1 cellular context compared by ENCODE assay signal in the genomic region with DNA sequence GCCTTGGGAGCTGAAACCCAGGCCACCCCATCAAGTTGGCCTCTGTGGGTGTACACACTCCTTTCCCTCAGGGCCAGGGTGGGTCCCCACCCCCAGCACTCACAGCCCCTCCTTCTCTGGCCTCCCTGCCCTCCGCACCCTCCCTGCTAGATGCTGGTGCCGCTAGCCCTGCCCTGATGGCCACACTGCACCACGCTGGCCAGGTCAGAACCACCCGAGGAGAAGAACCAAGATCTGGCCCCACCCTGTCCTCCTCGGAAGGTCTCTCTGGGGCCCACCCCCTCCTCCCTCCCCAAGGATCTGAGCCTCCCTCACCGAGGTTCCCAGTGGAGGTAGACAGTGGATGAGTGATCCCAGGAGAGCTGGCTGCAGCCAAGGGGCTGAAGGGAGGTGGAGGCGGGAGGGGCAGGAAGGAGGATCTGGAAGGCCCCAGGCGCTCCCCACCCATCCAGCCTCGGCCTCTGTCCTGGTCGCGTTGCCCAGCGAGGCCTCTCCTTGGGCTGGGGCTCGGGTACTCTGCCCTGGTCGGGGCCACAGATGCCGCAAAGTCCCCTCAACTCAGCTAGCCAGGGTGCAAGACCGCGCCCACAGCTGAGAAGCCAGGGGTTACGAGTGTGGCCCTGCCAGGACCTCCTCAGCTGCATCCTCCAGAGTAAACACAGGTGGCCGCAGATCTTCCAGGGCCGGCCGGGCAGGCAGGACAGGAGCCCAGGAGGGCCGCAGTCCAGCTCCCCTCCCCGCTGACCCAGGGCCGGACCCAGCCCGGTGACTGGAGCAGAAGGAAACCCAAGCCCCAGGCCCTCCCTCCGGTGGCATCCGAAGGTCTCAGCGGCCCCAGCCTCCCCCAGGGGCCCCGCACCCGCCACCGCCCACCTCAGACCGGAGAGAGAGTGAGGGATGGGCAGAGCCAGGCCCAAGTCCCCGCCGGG.
TF ChIP-seq lines count a peak whose summit lies in the region.

No MANE protein-coding gene starts in this region.

TF ChIP-seq in HepG2, 621 proteins besides CTCF, POLR2A, EP300 and RAD21 (continued from another document and continues in another):
- TF ChIP-seq, protein P1, sequence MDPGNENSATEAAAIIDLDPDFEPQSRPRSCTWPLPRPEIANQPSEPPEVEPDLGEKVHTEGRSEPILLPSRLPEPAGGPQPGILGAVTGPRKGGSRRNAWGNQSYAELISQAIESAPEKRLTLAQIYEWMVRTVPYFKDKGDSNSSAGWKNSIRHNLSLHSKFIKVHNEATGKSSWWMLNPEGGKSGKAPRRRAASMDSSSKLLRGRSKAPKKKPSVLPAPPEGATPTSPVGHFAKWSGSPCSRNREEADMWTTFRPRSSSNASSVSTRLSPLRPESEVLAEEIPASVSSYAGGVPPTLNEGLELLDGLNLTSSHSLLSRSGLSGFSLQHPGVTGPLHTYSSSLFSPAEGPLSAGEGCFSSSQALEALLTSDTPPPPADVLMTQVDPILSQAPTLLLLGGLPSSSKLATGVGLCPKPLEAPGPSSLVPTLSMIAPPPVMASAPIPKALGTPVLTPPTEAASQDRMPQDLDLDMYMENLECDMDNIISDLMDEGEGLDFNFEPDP (CRISPR knock-in tag; conservative IDR thresholded peaks at IDR 0.05): no peak
- no peak for TF ChIP-seq ZFP36 (IDR thresholded peaks at IDR 0.05; ENCODE audit: borderline replicate concordance, low read depth, low read length, partially characterized antibody)
- no peak for TF ChIP-seq CENPT (CRISPR knock-in tag; IDR thresholded peaks at IDR 0.05; ENCODE audit: low read depth)
- TF ChIP-seq, protein P2, sequence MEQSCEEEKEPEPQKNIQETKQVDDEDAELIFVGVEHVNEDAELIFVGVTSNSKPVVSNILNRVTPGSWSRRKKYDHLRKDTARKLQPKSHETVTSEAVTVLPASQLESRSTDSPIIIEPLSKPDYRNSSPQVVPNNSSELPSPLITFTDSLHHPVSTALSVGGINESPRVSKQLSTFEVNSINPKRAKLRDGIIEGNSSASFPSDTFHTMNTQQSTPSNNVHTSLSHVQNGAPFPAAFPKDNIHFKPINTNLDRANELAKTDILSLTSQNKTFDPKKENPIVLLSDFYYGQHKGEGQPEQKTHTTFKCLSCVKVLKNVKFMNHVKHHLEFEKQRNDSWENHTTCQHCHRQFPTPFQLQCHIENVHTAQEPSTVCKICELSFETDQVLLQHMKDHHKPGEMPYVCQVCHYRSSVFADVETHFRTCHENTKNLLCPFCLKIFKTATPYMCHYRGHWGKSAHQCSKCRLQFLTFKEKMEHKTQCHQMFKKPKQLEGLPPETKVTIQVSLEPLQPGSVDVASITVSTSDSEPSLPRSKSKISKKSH (CRISPR knock-in tag; IDR thresholded peaks at IDR 0.05; ENCODE audit: borderline replicate concordance): no peak
- no peak for TF ChIP-seq HOMEZ (CRISPR knock-in tag; IDR thresholded peaks at IDR 0.05; ENCODE audit: low read depth)
- no peak for TF ChIP-seq NCOA2 (CRISPR knock-in tag; IDR thresholded peaks at IDR 0.05)
- TF ChIP-seq ZNF318 (CRISPR knock-in tag; IDR thresholded peaks at IDR 0.05): no peak
- no peak for TF ChIP-seq ZSCAN31 (CRISPR knock-in tag; IDR thresholded peaks at IDR 0.05; ENCODE audit: low read depth)
- no peak for TF ChIP-seq TFDP2 (CRISPR knock-in tag; IDR thresholded peaks at IDR 0.05)
- TF ChIP-seq HNF1B (CRISPR knock-in tag; IDR thresholded peaks at IDR 0.05): no peak
- no peak for TF ChIP-seq ZSCAN30 (CRISPR knock-in tag; IDR thresholded peaks at IDR 0.05)
- TF ChIP-seq TFAP4 (IDR thresholded peaks at IDR 0.05; ENCODE audit: borderline replicate concordance, low read depth): peak; percentile 87; the same call in 1 of the 2 replicates
- TF ChIP-seq, protein P3, sequence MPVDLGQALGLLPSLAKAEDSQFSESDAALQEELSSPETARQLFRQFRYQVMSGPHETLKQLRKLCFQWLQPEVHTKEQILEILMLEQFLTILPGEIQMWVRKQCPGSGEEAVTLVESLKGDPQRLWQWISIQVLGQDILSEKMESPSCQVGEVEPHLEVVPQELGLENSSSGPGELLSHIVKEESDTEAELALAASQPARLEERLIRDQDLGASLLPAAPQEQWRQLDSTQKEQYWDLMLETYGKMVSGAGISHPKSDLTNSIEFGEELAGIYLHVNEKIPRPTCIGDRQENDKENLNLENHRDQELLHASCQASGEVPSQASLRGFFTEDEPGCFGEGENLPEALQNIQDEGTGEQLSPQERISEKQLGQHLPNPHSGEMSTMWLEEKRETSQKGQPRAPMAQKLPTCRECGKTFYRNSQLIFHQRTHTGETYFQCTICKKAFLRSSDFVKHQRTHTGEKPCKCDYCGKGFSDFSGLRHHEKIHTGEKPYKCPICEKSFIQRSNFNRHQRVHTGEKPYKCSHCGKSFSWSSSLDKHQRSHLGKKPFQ (CRISPR knock-in tag; IDR thresholded peaks at IDR 0.05; ENCODE audit: insufficient replicate concordance): no peak
- TF ChIP-seq ZNF749 (CRISPR knock-in tag; IDR thresholded peaks at IDR 0.05; ENCODE audit: borderline replicate concordance): no peak
- TF ChIP-seq ELF1 (CRISPR knock-in tag; IDR thresholded peaks at IDR 0.05): peak; percentile 22
- TF ChIP-seq ZNF629 (CRISPR knock-in tag; conservative IDR thresholded peaks at IDR 0.05): no peak
- peak; percentile 43; the same call in 1 of the 2 replicates for TF ChIP-seq HDAC1 (CRISPR knock-in tag; IDR thresholded peaks at IDR 0.05)
- TF ChIP-seq IRF2 (CRISPR knock-in tag; IDR thresholded peaks at IDR 0.05): peak; percentile 10; the same call in 1 of the 2 replicates
- TF ChIP-seq, protein P4, sequence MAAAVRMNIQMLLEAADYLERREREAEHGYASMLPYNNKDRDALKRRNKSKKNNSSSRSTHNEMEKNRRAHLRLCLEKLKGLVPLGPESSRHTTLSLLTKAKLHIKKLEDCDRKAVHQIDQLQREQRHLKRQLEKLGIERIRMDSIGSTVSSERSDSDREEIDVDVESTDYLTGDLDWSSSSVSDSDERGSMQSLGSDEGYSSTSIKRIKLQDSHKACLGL (CRISPR knock-in tag; IDR thresholded peaks at IDR 0.05): peak; percentile 13; the same call in 1 of the 2 replicates
- TF ChIP-seq ZNF543 (CRISPR knock-in tag; IDR thresholded peaks at IDR 0.05): no peak
- no peak for TF ChIP-seq ZNF10 (CRISPR knock-in tag; IDR thresholded peaks at IDR 0.05; ENCODE audit: borderline replicate concordance, low read depth)
- TF ChIP-seq ZNF790 (CRISPR knock-in tag; IDR thresholded peaks at IDR 0.05; ENCODE audit: borderline replicate concordance): 0 out of 2 replicates have a peak, but pooled peaks have one; percentile 10
- TF ChIP-seq ARNT2 (CRISPR knock-in tag; IDR thresholded peaks at IDR 0.05; ENCODE audit: low read depth): 0 out of 2 replicates have a peak, but pooled peaks have one; percentile 15
- TF ChIP-seq GZF1 (CRISPR knock-in tag; IDR thresholded peaks at IDR 0.05): no peak
- TF ChIP-seq HOXA3 (CRISPR knock-in tag; IDR thresholded peaks at IDR 0.05): no peak
- no peak for TF ChIP-seq ZBTB3 (CRISPR knock-in tag; IDR thresholded peaks at IDR 0.05; ENCODE audit: borderline replicate concordance, low read depth)
- no peak for TF ChIP-seq ZNF281 (CRISPR knock-in tag; IDR thresholded peaks at IDR 0.05; ENCODE audit: borderline replicate concordance)
